Comparison of ENCODE assay signal across 9 cellular contexts in genomic region chr13:41313117-41313516, GRCh38. TPM values are rescaled to one million over a fixed set of nuclear protein-coding genes. Genes with fewer than 3 reads are reported as not detected.
A peak's percentile ranks its signal among the peaks of the same experiment; 100 is the strongest.
DNase-seq lines count a peak whose midpoint lies in the region; ATAC-seq and TF ChIP-seq lines count a peak whose summit lies in the region.
"Had no signal": no experiment of that assay in that cellular context is flagged by ENCODE, and none has a peak within 500 bp of the region (broad histone marks: within the 10 kb centered on the region; RNA-seq: fewer than 3 reads in every experiment).

No MANE protein-coding gene starts in this region.

- H3K27ac Mint-ChIP-seq in HFFc6 (peak overlapping the region; percentile 87; the same call in 1 of the 2 replicates), naive B cell (no peak overlapping the region)

- no peak for ATAC-seq in naive B cell (ENCODE audit: low read depth in 2 of 2)

- H3K4me3 ChIP-seq in BLaER1 treated with 17β-estradiol and CSF1 and Interleukin-3, amounts not matched to agents 10 nM and 100 nM = peak overlapping the region in 9 of 10 experiments; percentile 84 to 99 (median 94); a peak in 11 of 20 replicates
- peak overlapping the region in 2 of 3 donors; percentile 0 to 98 for H3K4me3 ChIP-seq in breast epithelium

- TF ChIP-seq POLR2A in breast epithelium (IDR thresholded peaks at IDR 0.05) = no peak

- peaks cover 29 to 42% (median 36%) of the 10 kb centered on the region in 10 experiments for H3K4me1 ChIP-seq in BLaER1 treated with 17β-estradiol and CSF1 and Interleukin-3, amounts not matched to agents 10 nM and 100 nM
- peaks cover 0 to 8% of the 10 kb centered on the region in 2 donors for H3K4me1 ChIP-seq in breast epithelium

- H3K27me3 ChIP-seq in BLaER1 treated with 17β-estradiol and CSF1 and Interleukin-3, amounts not matched to agents 10 nM and 100 nM = no peaks in the 10 kb centered on the region
- H3K27me3 ChIP-seq in breast epithelium = no peaks in the 10 kb centered on the region

- no peaks in the 10 kb centered on the region for H3K27me3 Mint-ChIP-seq in HFFc6 (ENCODE audit: insufficient read depth)
- H3K27me3 Mint-ChIP-seq in naive B cell = no peaks in the 10 kb centered on the region

- peaks cover 29 to 62% (median 43%) of the 10 kb centered on the region in 11 experiments; a peak in 21 of 22 replicates for H4K20me1 ChIP-seq in BLaER1 treated with 17β-estradiol and CSF1 and Interleukin-3, amounts not matched to agents 10 nM and 100 nM

- H3K4me1 Mint-ChIP-seq in HFFc6 (ENCODE audit: low read depth) (peaks cover 40% of the 10 kb centered on the region), naive B cell (peaks cover 13 to 40% (median 24%) of the 10 kb centered on the region in 3 donors)

- TF ChIP-seq CTCF in HFFc6 (IDR thresholded peaks at IDR 0.05) = no peak
- no peak for TF ChIP-seq CTCF in breast epithelium (IDR thresholded peaks at IDR 0.05)

- peaks cover 0 to 28% (median 9%) of the 10 kb centered on the region in 11 experiments; a peak in 15 of 22 replicates for H3K36me3 ChIP-seq in BLaER1 treated with 17β-estradiol and CSF1 and Interleukin-3, amounts not matched to agents 10 nM and 100 nM
- no peaks in the 10 kb centered on the region for H3K36me3 ChIP-seq in breast epithelium

- intact Hi-C loops in breast epithelium (cut with DNase I; ENCODE audit: low total_unique reads) = no loop called here

- no peak for DNase-seq in HFFc6
- no peak for DNase-seq in breast epithelium (ENCODE audit: low spot score in 2 of 2)
- DNase-seq in naive B cell = no peak
- DNase-seq in iPS-NIHi11 (ENCODE audit: low spot score) = no peak
- no peak for DNase-seq in GM03348 (ENCODE audit: low spot score)
- DNase-seq in NK-92 (lab: John Stamatoyannopoulos, UW; ENCODE audit: unreplicated experiment) = no peak
- no peak for DNase-seq in activated CD8-positive, alpha-beta memory T cell treated with anti-CD3 and anti-CD28 coated beads for 24 hours
- DNase-seq: activated CD4-positive, alpha-beta T cell treated with anti-CD3 and anti-CD28 coated beads, Interleukin-2, amount 50 U/mL, for 48 hours had no signal

- peak overlapping the region in 7 of 11 experiments; percentile 55 to 94 (median 91); a peak in 12 of 22 replicates for H3K9ac ChIP-seq in BLaER1 treated with 17β-estradiol and CSF1 and Interleukin-3, amounts not matched to agents 10 nM and 100 nM

- no peaks in the 10 kb centered on the region for H3K9me3 ChIP-seq in BLaER1 treated with 17β-estradiol and CSF1 and Interleukin-3, amounts not matched to agents 10 nM and 100 nM (replicated peaks in 1 of 11)
- H3K9me3 ChIP-seq in breast epithelium = no peaks in the 10 kb centered on the region

- H3K4me3 Mint-ChIP-seq in HFFc6 = peak overlapping the region; percentile 98
- peak overlapping the region in 7 of 8 donors; percentile 5 to 97 (median 38) for H3K4me3 Mint-ChIP-seq in naive B cell

- no peak overlapping the region for H3K27ac ChIP-seq in BLaER1 treated with 17β-estradiol and CSF1 and Interleukin-3, amounts not matched to agents 10 nM and 100 nM
- H3K27ac ChIP-seq in breast epithelium = no peak overlapping the region

- H3K9me3 Mint-ChIP-seq in HFFc6 = no peaks in the 10 kb centered on the region
- no peaks in the 10 kb centered on the region for H3K9me3 Mint-ChIP-seq in naive B cell

- H3K36me3 Mint-ChIP-seq in HFFc6 (ENCODE audit: low read depth) (no peaks in the 10 kb centered on the region), naive B cell (peaks cover 0 to 7% of the 10 kb centered on the region in 2 donors)

- H3K4me2 ChIP-seq in BLaER1 treated with 17β-estradiol and CSF1 and Interleukin-3, amounts not matched to agents 10 nM and 100 nM = peak overlapping the region; percentile 80 to 95 (median 91); a peak in 21 of 22 replicates

RNA-seq across cellular contexts. Expression of gene NAA16, which starts 2.0 kb away (rescaled TPM):
- total RNA-seq in HFFc6 (2021; fragmentation: NEBNext Ultra II Directional; extraction: Animal tissue kit (Norgen Biotek cat#: 25700)) = 10 to 100 TPM in 4 of 6 experiments, 1 to 10 TPM in 2; 8.9 to 13.6 (median 10.2) TPM
- 10 to 100 TPM; 16.2 to 33.1 (median 22.0) TPM for total RNA-seq in breast epithelium
- 10 to 100 TPM in 2 of 6 donors, 1 to 10 TPM in 4; 7.7 to 18.1 (median 9.9) TPM for polyA plus RNA-seq in naive B cell (ENCODE audit: low read depth in 6 of 6)

RNA-seq across cellular contexts. Expression of gene MTRF1, which starts 49.7 kb away (rescaled TPM):
- 10 to 100 TPM in 3 of 6 experiments, 1 to 10 TPM in 3; 6.7 to 10.9 (median 9.3) TPM for total RNA-seq in HFFc6 (2021; fragmentation: NEBNext Ultra II Directional; extraction: Animal tissue kit (Norgen Biotek cat#: 25700))
- 10 to 100 TPM; 10.4 to 18.6 (median 12.8) TPM for total RNA-seq in breast epithelium
- 10 to 100 TPM in 3 of 6 donors, 1 to 10 TPM in 3; 3.4 to 20.9 (median 11.1) TPM for polyA plus RNA-seq in naive B cell (ENCODE audit: low read depth in 6 of 6)
